In the genomic region with DNA sequence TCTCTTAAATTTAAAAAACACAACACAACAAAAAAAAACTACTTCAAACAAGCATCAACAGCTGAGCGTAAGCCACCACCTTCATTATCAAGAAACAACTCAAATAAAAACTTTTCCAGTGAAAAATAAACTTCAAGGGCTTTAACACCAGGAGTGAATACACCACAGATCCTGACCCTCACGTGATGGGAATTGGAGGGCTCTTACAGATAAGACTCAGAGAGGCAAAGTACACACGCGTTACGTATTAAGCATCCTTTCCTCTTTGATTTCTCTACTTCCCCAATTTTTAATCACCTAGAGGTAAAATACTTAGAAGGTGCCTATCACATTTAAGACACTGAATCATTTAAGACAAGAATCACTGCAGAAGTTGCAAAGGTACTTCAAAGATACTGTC, we compare ENCODE assay signal across 8 cellular contexts. TPM values are rescaled to one million over a fixed set of nuclear protein-coding genes. Genes with fewer than 3 reads are reported as not detected.
DNase-seq lines count a peak whose midpoint lies in the region; ATAC-seq and TF ChIP-seq lines count a peak whose summit lies in the region.

No MANE protein-coding gene starts in this region.

- H3K27ac Mint-ChIP-seq in T-helper 17 cell: peak overlapping the region; percentile 91

- no peaks in the 10 kb centered on the region for H3K79me2 ChIP-seq in OCI-LY7 (ENCODE audit: insufficient read depth, low read depth, low read length)

- no peaks in the 10 kb centered on the region for H3K27me3 ChIP-seq in GM06990 (replicated peaks; ENCODE audit: control insufficient read depth, insufficient read depth, low read length)
- no peaks in the 10 kb centered on the region for H3K27me3 ChIP-seq in psoas muscle (ENCODE audit: insufficient read depth in 3 of 3, low read length in 2 of 3)

- peaks cover 4% of the 10 kb centered on the region for H3K36me3 Mint-ChIP-seq in T-helper 17 cell (ENCODE audit: low read depth)

- no peak for TF ChIP-seq CTCF in GM06990 (IDR thresholded peaks at IDR 0.05; ENCODE audit: insufficient read depth, low read length, poor library complexity, severe bottlenecking)
- TF ChIP-seq CTCF in fibroblast of the aortic adventitia (IDR thresholded peaks at IDR 0.05; ENCODE audit: insufficient read depth, low read length): no peak
- TF ChIP-seq CTCF in psoas muscle (IDR thresholded peaks at IDR 0.05): no peak
- TF ChIP-seq CTCF in OCI-LY7 (conservative IDR thresholded peaks at IDR 0.05; ENCODE audit: low read length): no peak

- peak overlapping the region; percentile 87 for H3K4me3 Mint-ChIP-seq in T-helper 17 cell

- DNase-seq in GM06990 (ENCODE audit: extremely low read depth, insufficient read length) (no peak), T-helper 17 cell (no peak), fibroblast of the aortic adventitia (ENCODE audit: low read depth) (peak; percentile 59), psoas muscle (no peak), NCI-H2171 treated with DMSO at 0.1 percent for 48 hours (lab: John Stamatoyannopoulos, UW) (no peak), OCI-LY7 (ENCODE audit: low spot score) (no peak), kidney glomerular epithelial cell (lab: John Stamatoyannopoulos, UW) (no peak)

- H3K4me3 ChIP-seq in GM06990 (replicated peaks; ENCODE audit: low read depth, low read length) (peak overlapping the region; percentile 79), fibroblast of the aortic adventitia (ENCODE audit: low read depth, low read length) (peak overlapping the region; percentile 93), psoas muscle (peak overlapping the region; percentile 67), OCI-LY7 (ENCODE audit: low read depth, low read length, poor library complexity, severe bottlenecking) (no peak overlapping the region)

- no peaks in the 10 kb centered on the region for H3K36me3 ChIP-seq in GM06990 (ENCODE audit: control insufficient read depth, insufficient read depth, low read length)
- H3K36me3 ChIP-seq in psoas muscle (ENCODE audit: insufficient read depth in 1 of 2, low read depth in 1 of 2): no peaks in the 10 kb centered on the region
- no peaks in the 10 kb centered on the region for H3K36me3 ChIP-seq in OCI-LY7 (ENCODE audit: insufficient read depth, low read length)

- peaks cover 18% of the 10 kb centered on the region for H3K4me1 Mint-ChIP-seq in T-helper 17 cell

- no TSS peak for BruUV-seq in OCI-LY7 (replicated peaks; lab: Mats Ljungman, UMichigan)

- POLR2A ChIA-PET in OCI-LY7 (lab: Charles Lee): no interaction called here

- no peak overlapping the region for H3K4me2 ChIP-seq in OCI-LY7 (ENCODE audit: low read length)

- no peaks in the 10 kb centered on the region for H3K9me2 ChIP-seq in OCI-LY7 (ENCODE audit: insufficient read depth, low read length)

- peaks cover 63% of the 10 kb centered on the region for H3K27me3 Mint-ChIP-seq in T-helper 17 cell

- ATAC-seq in T-helper 17 cell (no peak), psoas muscle (peak in 1 of 4 donors; percentile 8), GM21723 (IDR thresholded peaks at IDR 0.05; ENCODE audit: unreplicated experiment) (no peak)

- CTCF ChIA-PET in OCI-LY7 (lab: Charles Lee; ENCODE audit: unreplicated experiment): no interaction called here

- H3K4me1 ChIP-seq in psoas muscle: peaks cover 25% of the 10 kb centered on the region
- H3K4me1 ChIP-seq in OCI-LY7 (ENCODE audit: insufficient read depth, low read length, poor library complexity, severe bottlenecking): no peaks in the 10 kb centered on the region

- intact Hi-C loops in psoas muscle (cut with DNase I): loop anchor here (5.0 to 10.0 kb wide), 4 partner anchors 54 to 256 kb away; no protein-coding TSS in a partner anchor
- intact Hi-C loops in OCI-LY7 (cut with micrococcal nuclease; ENCODE audit: unreplicated experiment): no loop called here

- H2AFZ ChIP-seq in OCI-LY7 (ENCODE audit: low read length): no peak overlapping the region

- H3K27ac ChIP-seq in psoas muscle: peak overlapping the region; percentile 88
- H3K27ac ChIP-seq in OCI-LY7 (ENCODE audit: low read depth, low read length, poor library complexity, severe bottlenecking): no peak overlapping the region

- 30 to 45% (median 33%) methylated on average over 5 of the region's 5 CpGs for WGBS in psoas muscle, 3 donors

- H4K20me1 ChIP-seq in OCI-LY7 (ENCODE audit: insufficient read depth, low read length): no peaks in the 10 kb centered on the region

- no peaks in the 10 kb centered on the region for H3K9me3 ChIP-seq in T-helper 17 cell (ENCODE audit: control insufficient read depth, low read length, poor library complexity, severe bottlenecking)
- H3K9me3 ChIP-seq in psoas muscle: no peaks in the 10 kb centered on the region
- H3K9me3 ChIP-seq in OCI-LY7 (ENCODE audit: low read length): no peaks in the 10 kb centered on the region

RNA-seq across cellular contexts. Expression of gene STARD13, which starts 0.6 kb away (rescaled TPM):
- total RNA-seq in T-helper 17 cell (not detected), fibroblast of the aortic adventitia (ENCODE audit: low replicate concordance) (7.8 and 11.0 TPM in 2 replicates), psoas muscle (1 to 10 TPM; 5.2 to 9.2 (median 7.1) TPM), OCI-LY7 (2022) (0.48 and 0.57 TPM in 2 replicates)
- polyA plus RNA-seq in psoas muscle: 1 to 10 TPM; 2.3 to 6.3 (median 2.6) TPM
- 0.39 TPM in 1 of 2 replicates, not detected in the other for total RNA-seq in OCI-LY7 (2014; rRNA removed; shearing (Covaris generic))
